Comparison of ENCODE assay signal across 19 cellular contexts in the genomic region with DNA sequence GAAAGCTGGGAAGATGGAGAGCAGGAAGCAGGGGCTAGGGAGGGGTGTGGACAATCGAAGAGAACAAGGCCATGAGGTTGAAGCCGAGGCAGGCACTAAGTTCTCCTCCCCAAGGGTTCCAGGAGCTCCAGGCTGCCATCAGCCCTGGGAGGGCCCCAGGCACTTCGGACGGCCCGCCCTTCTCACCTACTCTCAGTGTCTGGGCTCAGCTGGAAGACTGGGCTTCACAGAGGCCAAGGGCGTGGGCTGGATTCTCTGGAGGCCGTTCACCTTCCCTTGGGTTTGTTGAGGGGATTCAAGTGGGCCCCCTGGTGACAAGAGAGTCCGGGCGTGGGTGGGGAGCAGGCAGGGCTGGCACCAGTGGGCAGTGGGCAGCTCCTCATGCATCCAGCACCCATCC.
"Had no signal": no experiment of that assay in that cellular context is flagged by ENCODE, and none has a peak within 500 bp of the region (broad histone marks: within the 10 kb centered on the region; RNA-seq: fewer than 3 reads in every experiment).

No MANE protein-coding gene starts in this region.

- DNase-seq: activated CD4-positive, alpha-beta T cell treated with anti-CD3 and anti-CD28 coated beads for 4 hours; activated CD4-positive, alpha-beta T cell treated with anti-CD3 and anti-CD28 coated beads, Interleukin-2, amount 50 U/mL, for 4 hours; activated CD8-positive, alpha-beta memory T cell treated with anti-CD3 and anti-CD28 coated beads for 24 hours; activated gamma-delta T cell; activated naive CD4-positive, alpha-beta T cell treated with anti-CD3 and anti-CD28 coated beads, Interleukin-2, amount 10 ng/mL, durations not matched to agents 7 days and 5 days; activated naive CD8-positive, alpha-beta T cell treated with anti-CD3 and anti-CD28 coated beads, Interleukin-2, amount 10 ng/mL, durations not matched to agents 7 days and 5 days; foreskin melanocyte; heart right ventricle; left ventricle myocardium inferior; stimulated activated naive CD4-positive, alpha-beta T cell had no signal

- H3K4me3 ChIP-seq: ascending aorta, cardiac muscle cell, coronary artery, dorsolateral prefrontal cortex, esophagus muscularis mucosa, heart right ventricle, left ventricle myocardium inferior, suprapubic skin, tibial artery had no signal

- H3K27ac ChIP-seq: ascending aorta, cardiac muscle cell, coronary artery, dorsolateral prefrontal cortex, esophagus muscularis mucosa, left ventricle myocardium inferior, suprapubic skin, tibial artery had no signal

- H3K4me3 Mint-ChIP-seq: activated naive CD4-positive, alpha-beta T cell treated with anti-CD3 and anti-CD28 coated beads, Interleukin-2, amount 10 ng/mL, durations not matched to agents 7 days and 5 days; activated naive CD8-positive, alpha-beta T cell treated with anti-CD3 and anti-CD28 coated beads, Interleukin-2, amount 10 ng/mL, durations not matched to agents 7 days and 5 days; neural crest cell had no signal

- H3K27me3 ChIP-seq: ascending aorta, cardiac muscle cell, esophagus muscularis mucosa had no signal

- H3K36me3 ChIP-seq: ascending aorta, cardiac muscle cell, esophagus muscularis mucosa, heart right ventricle, left ventricle myocardium inferior, suprapubic skin, tibial artery had no signal

- H3K4me1 Mint-ChIP-seq: activated naive CD4-positive, alpha-beta T cell treated with anti-CD3 and anti-CD28 coated beads, Interleukin-2, amount 10 ng/mL, durations not matched to agents 7 days and 5 days had no signal

- H3K4me1 ChIP-seq: ascending aorta, suprapubic skin, tibial artery had no signal

- H3K36me3 Mint-ChIP-seq: activated naive CD4-positive, alpha-beta T cell treated with anti-CD3 and anti-CD28 coated beads, Interleukin-2, amount 10 ng/mL, durations not matched to agents 7 days and 5 days; activated naive CD8-positive, alpha-beta T cell treated with anti-CD3 and anti-CD28 coated beads, Interleukin-2, amount 10 ng/mL, durations not matched to agents 7 days and 5 days; brain had no signal

- H3K27ac Mint-ChIP-seq: activated naive CD4-positive, alpha-beta T cell treated with anti-CD3 and anti-CD28 coated beads, Interleukin-2, amount 10 ng/mL, durations not matched to agents 7 days and 5 days; activated naive CD8-positive, alpha-beta T cell treated with anti-CD3 and anti-CD28 coated beads, Interleukin-2, amount 10 ng/mL, durations not matched to agents 7 days and 5 days had no signal
